ENCODE assay signal across 1 cellular context in genomic region chr4:15470149-15470520, GRCh38.
TF ChIP-seq lines count a peak whose summit lies in the region.

No MANE protein-coding gene starts in this region.

TF ChIP-seq in GM12878, 131 proteins besides CTCF, POLR2A, EP300 and RAD21 (continued from another document):
- TF ChIP-seq ZBTB4 (CRISPR knock-in tag; IDR thresholded peaks at IDR 0.05), result no peak
- TF ChIP-seq POLR2AphosphoS5 (IDR thresholded peaks at IDR 0.05; ENCODE audit: low read length), result no peak
- TF ChIP-seq ZNF24 (IDR thresholded peaks at IDR 0.05), result no peak
- TF ChIP-seq RELA (IDR thresholded peaks at IDR 0.05; ENCODE audit: borderline replicate concordance, partially characterized antibody), result no peak
- TF ChIP-seq, protein P1, sequence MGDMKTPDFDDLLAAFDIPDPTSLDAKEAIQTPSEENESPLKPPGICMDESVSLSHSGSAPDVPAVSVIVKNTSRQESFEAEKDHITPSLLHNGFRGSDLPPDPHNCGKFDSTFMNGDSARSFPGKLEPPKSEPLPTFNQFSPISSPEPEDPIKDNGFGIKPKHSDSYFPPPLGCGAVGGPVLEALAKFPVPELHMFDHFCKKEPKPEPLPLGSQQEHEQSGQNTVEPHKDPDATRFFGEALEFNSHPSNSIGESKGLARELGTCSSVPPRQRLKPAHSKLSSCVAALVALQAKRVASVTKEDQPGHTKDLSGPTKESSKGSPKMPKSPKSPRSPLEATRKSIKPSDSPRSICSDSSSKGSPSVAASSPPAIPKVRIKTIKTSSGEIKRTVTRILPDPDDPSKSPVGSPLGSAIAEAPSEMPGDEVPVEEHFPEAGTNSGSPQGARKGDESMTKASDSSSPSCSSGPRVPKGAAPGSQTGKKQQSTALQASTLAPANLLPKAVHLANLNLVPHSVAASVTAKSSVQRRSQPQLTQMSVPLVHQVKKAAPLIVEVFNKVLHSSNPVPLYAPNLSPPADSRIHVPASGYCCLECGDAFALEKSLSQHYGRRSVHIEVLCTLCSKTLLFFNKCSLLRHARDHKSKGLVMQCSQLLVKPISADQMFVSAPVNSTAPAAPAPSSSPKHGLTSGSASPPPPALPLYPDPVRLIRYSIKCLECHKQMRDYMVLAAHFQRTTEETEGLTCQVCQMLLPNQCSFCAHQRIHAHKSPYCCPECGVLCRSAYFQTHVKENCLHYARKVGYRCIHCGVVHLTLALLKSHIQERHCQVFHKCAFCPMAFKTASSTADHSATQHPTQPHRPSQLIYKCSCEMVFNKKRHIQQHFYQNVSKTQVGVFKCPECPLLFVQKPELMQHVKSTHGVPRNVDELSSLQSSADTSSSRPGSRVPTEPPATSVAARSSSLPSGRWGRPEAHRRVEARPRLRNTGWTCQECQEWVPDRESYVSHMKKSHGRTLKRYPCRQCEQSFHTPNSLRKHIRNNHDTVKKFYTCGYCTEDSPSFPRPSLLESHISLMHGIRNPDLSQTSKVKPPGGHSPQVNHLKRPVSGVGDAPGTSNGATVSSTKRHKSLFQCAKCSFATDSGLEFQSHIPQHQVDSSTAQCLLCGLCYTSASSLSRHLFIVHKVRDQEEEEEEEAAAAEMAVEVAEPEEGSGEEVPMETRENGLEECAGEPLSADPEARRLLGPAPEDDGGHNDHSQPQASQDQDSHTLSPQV (IDR thresholded peaks at IDR 0.05), result no peak
- TF ChIP-seq, protein P2, sequence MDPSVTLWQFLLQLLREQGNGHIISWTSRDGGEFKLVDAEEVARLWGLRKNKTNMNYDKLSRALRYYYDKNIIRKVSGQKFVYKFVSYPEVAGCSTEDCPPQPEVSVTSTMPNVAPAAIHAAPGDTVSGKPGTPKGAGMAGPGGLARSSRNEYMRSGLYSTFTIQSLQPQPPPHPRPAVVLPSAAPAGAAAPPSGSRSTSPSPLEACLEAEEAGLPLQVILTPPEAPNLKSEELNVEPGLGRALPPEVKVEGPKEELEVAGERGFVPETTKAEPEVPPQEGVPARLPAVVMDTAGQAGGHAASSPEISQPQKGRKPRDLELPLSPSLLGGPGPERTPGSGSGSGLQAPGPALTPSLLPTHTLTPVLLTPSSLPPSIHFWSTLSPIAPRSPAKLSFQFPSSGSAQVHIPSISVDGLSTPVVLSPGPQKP (IDR thresholded peaks at IDR 0.05; ENCODE audit: low read depth, low read length), result no peak
- TF ChIP-seq, protein P3, sequence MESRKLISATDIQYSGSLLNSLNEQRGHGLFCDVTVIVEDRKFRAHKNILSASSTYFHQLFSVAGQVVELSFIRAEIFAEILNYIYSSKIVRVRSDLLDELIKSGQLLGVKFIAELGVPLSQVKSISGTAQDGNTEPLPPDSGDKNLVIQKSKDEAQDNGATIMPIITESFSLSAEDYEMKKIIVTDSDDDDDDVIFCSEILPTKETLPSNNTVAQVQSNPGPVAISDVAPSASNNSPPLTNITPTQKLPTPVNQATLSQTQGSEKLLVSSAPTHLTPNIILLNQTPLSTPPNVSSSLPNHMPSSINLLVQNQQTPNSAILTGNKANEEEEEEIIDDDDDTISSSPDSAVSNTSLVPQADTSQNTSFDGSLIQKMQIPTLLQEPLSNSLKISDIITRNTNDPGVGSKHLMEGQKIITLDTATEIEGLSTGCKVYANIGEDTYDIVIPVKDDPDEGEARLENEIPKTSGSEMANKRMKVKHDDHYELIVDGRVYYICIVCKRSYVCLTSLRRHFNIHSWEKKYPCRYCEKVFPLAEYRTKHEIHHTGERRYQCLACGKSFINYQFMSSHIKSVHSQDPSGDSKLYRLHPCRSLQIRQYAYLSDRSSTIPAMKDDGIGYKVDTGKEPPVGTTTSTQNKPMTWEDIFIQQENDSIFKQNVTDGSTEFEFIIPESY (IDR thresholded peaks at IDR 0.05), result no peak
- no peak for TF ChIP-seq BCL11A (IDR thresholded peaks at IDR 0.05; ENCODE audit: low read depth, low read length)
- TF ChIP-seq ZBED1 (IDR thresholded peaks at IDR 0.05; ENCODE audit: borderline replicate concordance), result no peak
- TF ChIP-seq ZZZ3 (IDR thresholded peaks at IDR 0.05; ENCODE audit: control insufficient read depth, insufficient read length, low read depth), result no peak
- TF ChIP-seq NR2F1 (conservative IDR thresholded peaks at IDR 0.05), result no peak
- TF ChIP-seq USF2 (IDR thresholded peaks at IDR 0.05; ENCODE audit: borderline replicate concordance, low read depth, low read length), result no peak
- no peak for TF ChIP-seq NKRF (conservative IDR thresholded peaks at IDR 0.05)
- no peak for TF ChIP-seq ZNF274 (IDR thresholded peaks at IDR 0.05; ENCODE audit: insufficient read depth, insufficient read length)
- TF ChIP-seq MEF2B (IDR thresholded peaks at IDR 0.05; ENCODE audit: partially characterized antibody, poor library complexity, severe bottlenecking), result no peak
